Comparison of ENCODE assay signal across 10 cellular contexts in the genomic region with DNA sequence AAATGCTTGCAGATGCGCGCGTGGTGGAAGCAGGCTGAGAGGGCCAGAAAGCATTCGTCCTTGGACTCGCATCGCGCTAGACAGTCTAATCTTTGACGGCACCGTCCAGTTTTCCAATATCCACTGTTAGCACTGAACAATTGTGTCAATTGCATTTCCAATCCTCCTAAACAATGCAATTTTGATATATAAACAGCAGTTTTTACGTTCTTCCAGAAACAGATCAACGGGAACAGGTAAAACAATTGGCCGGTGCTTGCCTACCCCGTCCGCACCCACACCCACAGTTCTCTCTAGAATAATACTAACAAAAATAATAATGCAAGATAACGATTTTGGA. TPM values are rescaled to one million over a fixed set of nuclear protein-coding genes. Genes with fewer than 3 reads are reported as not detected.
A peak's percentile ranks its signal among the peaks of the same experiment; 100 is the strongest.
DNase-seq lines count a peak whose midpoint lies in the region; ATAC-seq, FAIRE-seq and TF ChIP-seq lines count a peak whose summit lies in the region.
"Had no signal": no experiment of that assay in that cellular context is flagged by ENCODE, and none has a peak within 500 bp of the region (broad histone marks: within the 10 kb centered on the region; RNA-seq: fewer than 3 reads in every experiment).

No MANE protein-coding gene starts in this region.

- H3K4me3 Mint-ChIP-seq in MCF 10A (ENCODE audit: unreplicated experiment) (peak overlapping the region; percentile 77), nephron (peak overlapping the region; percentile 73 to 80 (median 75))

- DNase-seq in HTR-8/SVneo (ENCODE audit: insufficient read length, low spot score) (no peak), MCF 10A (ENCODE audit: unreplicated experiment) (no peak), activated gamma-delta T cell (lab: John Stamatoyannopoulos, UW) (no peak), NCI-H1417 (lab: John Stamatoyannopoulos, UW) (no peak)
- DNase-seq: NCI-H1092 had no signal

- CTCF ChIA-PET in MCF 10A (lab: Yijun Ruan, JAX): interaction anchor here (0.7 to 8.9 kb wide), 9 partner anchors 11 to 129 kb away, joined by 3 to 88 read pairs (median 4); a partner anchor contains a TSS

- TSS peak; percentile 47 for BruUV-seq in MCF 10A (replicated peaks; lab: Mats Ljungman, UMichigan)

- H3K9me3 Mint-ChIP-seq in MCF 10A (ENCODE audit: unreplicated experiment) (no peaks in the 10 kb centered on the region), nephron (no peaks in the 10 kb centered on the region)
- H3K9me3 Mint-ChIP-seq: activated naive CD4-positive, alpha-beta T cell treated with anti-CD3 and anti-CD28 coated beads, Interleukin-2, amount 50 U/mL, for 72 hours had no signal

- TF ChIP-seq CTCF in C4-2B (conservative IDR thresholded peaks at IDR 0.05): no peak; the same call in 1 of the 2 replicates
- no peak for TF ChIP-seq CTCF in MCF 10A (IDR thresholded peaks at IDR 0.05; ENCODE audit: unreplicated experiment)
- no peak for TF ChIP-seq CTCF in nephron (IDR thresholded peaks at IDR 0.05; ENCODE audit: unreplicated experiment in 3 of 3)

- H3K4me1 Mint-ChIP-seq in MCF 10A (ENCODE audit: insufficient read depth, unreplicated experiment) (peaks cover 28% of the 10 kb centered on the region), nephron (peaks cover 28% of the 10 kb centered on the region)

- intact Hi-C loops in MCF 10A (cut with micrococcal nuclease): loop anchor here (1.0 to 2.0 kb wide), 4 partner anchors 12 to 259 kb away; no protein-coding TSS in a partner anchor

- H3K36me3 Mint-ChIP-seq in MCF 10A (ENCODE audit: insufficient read depth, unreplicated experiment) (no peaks in the 10 kb centered on the region), nephron (ENCODE audit: low read depth) (no peaks in the 10 kb centered on the region)
- H3K36me3 Mint-ChIP-seq: activated naive CD4-positive, alpha-beta T cell treated with anti-CD3 and anti-CD28 coated beads, Interleukin-2, amount 50 U/mL, for 72 hours had no signal

- FAIRE-seq in HTR-8/SVneo (lab: Jason Lieb, UNC): peak; percentile 26

- H3K27me3 Mint-ChIP-seq in MCF 10A (ENCODE audit: insufficient read depth, unreplicated experiment) (no peaks in the 10 kb centered on the region), nephron (ENCODE audit: low read depth) (peaks cover 54% of the 10 kb centered on the region)

- H3K27ac Mint-ChIP-seq in MCF 10A (ENCODE audit: low read depth, unreplicated experiment): peak overlapping the region; percentile 90
- peak overlapping the region in 1 of 3 experiments; percentile 49 for H3K27ac Mint-ChIP-seq in nephron
- H3K27ac Mint-ChIP-seq: activated naive CD4-positive, alpha-beta T cell treated with anti-CD3 and anti-CD28 coated beads, Interleukin-2, amount 50 U/mL, for 72 hours had no signal

- ATAC-seq in HG03520 (IDR thresholded peaks at IDR 0.05; ENCODE audit: unreplicated experiment) (no peak), GM18511 (IDR thresholded peaks at IDR 0.05; ENCODE audit: unreplicated experiment) (no peak)

- H3K27ac ChIP-seq in C4-2B: peak overlapping the region; percentile 85

- POLR2A ChIA-PET in MCF 10A (lab: Yijun Ruan, JAX): interaction anchor here (0.6 to 5.1 kb wide), 8 partner anchors 10 to 553 kb away, joined by 3 to 36 read pairs (median 4); no protein-coding TSS in a partner anchor

RNA-seq across cellular contexts. Expression of a gene that starts 17.2 kb away (rescaled TPM):
- total RNA-seq in MCF 10A (2022): not detected in 2 replicates
- total RNA-seq: activated naive CD4-positive, alpha-beta T cell treated with anti-CD3 and anti-CD28 coated beads, Interleukin-2, amount 50 U/mL, for 72 hours had no signal

RNA-seq across cellular contexts. Expression of a gene that starts 35.6 kb away (rescaled TPM):
- not detected in 2 replicates for total RNA-seq in MCF 10A (2022)
- total RNA-seq: activated naive CD4-positive, alpha-beta T cell treated with anti-CD3 and anti-CD28 coated beads, Interleukin-2, amount 50 U/mL, for 72 hours had no signal
